In genomic region chr12:117100251-117100650, GRCh38 we compare ENCODE assay signal across 9 cellular contexts. TPM values are rescaled to one million over a fixed set of nuclear protein-coding genes. Genes with fewer than 3 reads are reported as not detected.
DNase-seq lines count a peak whose midpoint lies in the region; ATAC-seq and TF ChIP-seq lines count a peak whose summit lies in the region.
"Had no signal": no experiment of that assay in that cellular context is flagged by ENCODE, and none has a peak within 500 bp of the region (broad histone marks: within the 10 kb centered on the region; RNA-seq: fewer than 3 reads in every experiment).

No MANE protein-coding gene starts in this region.

- intact Hi-C loops in activated T-helper 2 cell treated with anti-CD3 and anti-CD28 coated beads, Interferon-gamma antibody, Interleukin-2, Interleukin-4, amounts not matched to agents 10 μg/mL and 5 μg/mL and 100 μg/mL, durations not matched to agents 14 hours and 24 hours and 36 hours (cut with micrococcal nuclease): loop anchor here (2.0 kb wide), 1 partner anchor 175 kb away; no protein-coding TSS in a partner anchor
- intact Hi-C loops in right lobe of liver (cut with DNase I): no loop called here

- H3K27me3 Mint-ChIP-seq in H9 (ENCODE audit: low read depth): peaks cover 54% of the 10 kb centered on the region
- peaks cover 21% of the 10 kb centered on the region for H3K27me3 Mint-ChIP-seq in activated T-helper 2 cell treated with anti-CD3 and anti-CD28 coated beads, Interferon-gamma antibody, Interleukin-2, Interleukin-4, amounts not matched to agents 10 μg/mL and 5 μg/mL and 100 μg/mL, durations not matched to agents 14 hours and 24 hours and 36 hours (ENCODE audit: low read depth)

- no peak overlapping the region for H3K4me2 ChIP-seq in H9 (ENCODE audit: insufficient read depth, insufficient read length, low read length)

- peaks cover 3% of the 10 kb centered on the region; the same call in 1 of the 2 replicates for H3K27me3 ChIP-seq in H9 (ENCODE audit: insufficient read depth, low read length)
- H3K27me3 ChIP-seq in right lobe of liver: peaks cover 0 to 3% of the 10 kb centered on the region in 2 donors

- H3K18ac ChIP-seq in H9 (ENCODE audit: insufficient read length, low read depth, low read length): no peak overlapping the region

- H3K4me1 Mint-ChIP-seq in H9: peaks cover 23 to 43% of the 10 kb centered on the region in 2 experiments
- peaks cover 21% of the 10 kb centered on the region for H3K4me1 Mint-ChIP-seq in activated T-helper 2 cell treated with anti-CD3 and anti-CD28 coated beads, Interferon-gamma antibody, Interleukin-2, Interleukin-4, amounts not matched to agents 10 μg/mL and 5 μg/mL and 100 μg/mL, durations not matched to agents 14 hours and 24 hours and 36 hours (ENCODE audit: low read depth)

- H4K5ac ChIP-seq in H9 (ENCODE audit: insufficient read length, low read depth, low read length): no peak overlapping the region

- no peak overlapping the region for H3T11ph ChIP-seq in H9 (ENCODE audit: low read length)

- ATAC-seq in right lobe of liver: peak in 3 of 4 donors; percentile 15 to 52 (median 27)
- ATAC-seq in GM18498 (IDR thresholded peaks at IDR 0.05; ENCODE audit: unreplicated experiment): no peak
- no peak for ATAC-seq in GM19467 (IDR thresholded peaks at IDR 0.05; ENCODE audit: unreplicated experiment)
- ATAC-seq in HG03378 (IDR thresholded peaks at IDR 0.05; ENCODE audit: unreplicated experiment): no peak

- no peak overlapping the region for H3K4ac ChIP-seq in H9 (ENCODE audit: low read depth, low read length)

- H3K9me3 Mint-ChIP-seq in H9: no peaks in the 10 kb centered on the region
- H3K9me3 Mint-ChIP-seq in activated T-helper 2 cell treated with anti-CD3 and anti-CD28 coated beads, Interferon-gamma antibody, Interleukin-2, Interleukin-4, amounts not matched to agents 10 μg/mL and 5 μg/mL and 100 μg/mL, durations not matched to agents 14 hours and 24 hours and 36 hours: no peaks in the 10 kb centered on the region

- no peak overlapping the region for H4K8ac ChIP-seq in H9 (replicated peaks; ENCODE audit: insufficient read length, low read depth, low read length)

- no peak overlapping the region for H3K14ac ChIP-seq in H9 (ENCODE audit: insufficient read depth, low read length)

- DNase-seq in CD1c-positive myeloid dendritic cell (ENCODE audit: extremely low spot score) (peak; percentile 33), H9 (no peak), right lobe of liver (peak in 1 of 3 donors; percentile 31), Kasumi-1 (lab: John Stamatoyannopoulos, UW) (no peak)
- no peak for DNase-seq in activated T-helper 2 cell treated with anti-CD3 and anti-CD28 coated beads, Interferon-gamma antibody, Interleukin-2, Interleukin-4, amounts not matched to agents 10 μg/mL and 5 μg/mL and 100 μg/mL, durations not matched to agents 14 hours and 24 hours and 36 hours (ENCODE audit: low spot score)
- DNase-seq: esophagus squamous epithelium had no signal

- no peak overlapping the region; the same call in 1 of the 2 replicates for H2BK15ac ChIP-seq in H9 (ENCODE audit: low read depth, low read length)

- H3K27ac Mint-ChIP-seq in H9: no peak overlapping the region
- no peak overlapping the region for H3K27ac Mint-ChIP-seq in activated T-helper 2 cell treated with anti-CD3 and anti-CD28 coated beads, Interferon-gamma antibody, Interleukin-2, Interleukin-4, amounts not matched to agents 10 μg/mL and 5 μg/mL and 100 μg/mL, durations not matched to agents 14 hours and 24 hours and 36 hours

- H3K79me2 ChIP-seq in H9 (ENCODE audit: insufficient read depth, low read length): no peaks in the 10 kb centered on the region

- H3K36me3 Mint-ChIP-seq in H9 (ENCODE audit: insufficient read depth in 1 of 3, low read depth in 3 of 3): no peaks in the 10 kb centered on the region; a peak in 1 of 7 replicates
- H3K36me3 Mint-ChIP-seq in activated T-helper 2 cell treated with anti-CD3 and anti-CD28 coated beads, Interferon-gamma antibody, Interleukin-2, Interleukin-4, amounts not matched to agents 10 μg/mL and 5 μg/mL and 100 μg/mL, durations not matched to agents 14 hours and 24 hours and 36 hours (ENCODE audit: low read depth): peaks cover 4% of the 10 kb centered on the region

- no peak overlapping the region for H2BK20ac ChIP-seq in H9 (ENCODE audit: low read depth, low read length, poor library complexity, severe bottlenecking)

- no peak overlapping the region for H2BK120ac ChIP-seq in H9 (ENCODE audit: low read depth, low read length, poor library complexity, severe bottlenecking)

- H2AFZ ChIP-seq in H9 (ENCODE audit: low read length): no peak overlapping the region

- no peaks in the 10 kb centered on the region for H3K79me1 ChIP-seq in H9 (ENCODE audit: insufficient read depth, low read depth, low read length, poor library complexity, severe bottlenecking)

- no peak overlapping the region for H3K4me3 ChIP-seq in right lobe of liver

- no CpG with 5 or more reads among the region's 5 CpGs for WGBS in H9 (ENCODE audit: extremely low coverage, insufficient read length, low lambda C conversion rate)
- WGBS in right lobe of liver (ENCODE audit: insufficient coverage, low coverage, low lambda C conversion rate, missing lambda C conversion rate): 0% methylated on average over 1 of the region's 5 CpGs

- no peak overlapping the region for H4K91ac ChIP-seq in H9 (ENCODE audit: insufficient read length, low read depth, low read length)

- no peak for TF ChIP-seq POLR2A in right lobe of liver (IDR thresholded peaks at IDR 0.05)

- H2AK5ac ChIP-seq in H9 (ENCODE audit: insufficient read length, low read length): no peak overlapping the region

- H4K20me1 ChIP-seq in H9 (ENCODE audit: control insufficient read depth, insufficient read depth, insufficient read length): no peaks in the 10 kb centered on the region

- peak overlapping the region; percentile 49 to 81; a peak in 3 of 5 replicates for H3K4me3 Mint-ChIP-seq in H9
- peak overlapping the region; percentile 13 for H3K4me3 Mint-ChIP-seq in activated T-helper 2 cell treated with anti-CD3 and anti-CD28 coated beads, Interferon-gamma antibody, Interleukin-2, Interleukin-4, amounts not matched to agents 10 μg/mL and 5 μg/mL and 100 μg/mL, durations not matched to agents 14 hours and 24 hours and 36 hours (ENCODE audit: low read depth)

- H3K4me1 ChIP-seq in H9 (ENCODE audit: insufficient read depth, low read length) (no peaks in the 10 kb centered on the region), right lobe of liver (peaks cover 0 to 15% (median 2%) of the 10 kb centered on the region in 4 donors)

- H3K9ac ChIP-seq in H9 (ENCODE audit: extremely low read depth, insufficient read length, low read length): no peak overlapping the region

- H2BK5ac ChIP-seq in H9 (ENCODE audit: insufficient read length, low read length): no peak overlapping the region

- peaks cover 9% of the 10 kb centered on the region for H3K23me2 ChIP-seq in H9 (ENCODE audit: insufficient read length, low read depth, low read length, poor library complexity, severe bottlenecking)

- H3K56ac ChIP-seq in H9 (ENCODE audit: insufficient read length, low read depth, low read length): no peak overlapping the region

- no peak overlapping the region for H3K27ac ChIP-seq in H9 (ENCODE audit: insufficient read length, low read depth, low read length)
- H3K27ac ChIP-seq in right lobe of liver: no peak overlapping the region
- H3K27ac ChIP-seq: esophagus squamous epithelium had no signal

- H3K9me3 ChIP-seq in H9 (ENCODE audit: control insufficient read depth, low read depth, low read length): no peaks in the 10 kb centered on the region
- H3K9me3 ChIP-seq in right lobe of liver: no peaks in the 10 kb centered on the region
- H3K9me3 ChIP-seq: esophagus squamous epithelium had no signal

- no peak overlapping the region for H3K23ac ChIP-seq in H9 (ENCODE audit: insufficient read length, low read depth, low read length)

- H3K36me3 ChIP-seq in right lobe of liver: no peaks in the 10 kb centered on the region
- H3K36me3 ChIP-seq: esophagus squamous epithelium had no signal

- H2BK12ac ChIP-seq in H9 (ENCODE audit: insufficient read length, low read depth, low read length): no peak overlapping the region

- TF ChIP-seq CTCF in H9 (conservative IDR thresholded peaks at IDR 0.05) (peak; percentile 44; the same call in 2 of the 3 replicates), right lobe of liver (IDR thresholded peaks at IDR 0.05) (peak in 3 of 4 donors; percentile 21 to 28 (median 23))

RNA-seq across cellular contexts. Expression of gene TESC, which starts 1.0 kb away (rescaled TPM):
- total RNA-seq in H9 (2021): 5.4 and 5.8 TPM in 2 replicates
- total RNA-seq in activated T-helper 2 cell treated with anti-CD3 and anti-CD28 coated beads, Interferon-gamma antibody, Interleukin-2, Interleukin-4, amounts not matched to agents 10 μg/mL and 5 μg/mL and 100 μg/mL, durations not matched to agents 14 hours and 24 hours and 36 hours: 72.5 and 73.5 TPM in 2 replicates
- 1 to 10 TPM; 1.3 to 3.9 (median 3.0) TPM for total RNA-seq in right lobe of liver

Comparison
In these comparisons a context has a peak if more than half of its experiments do, and no peak if none do; other contexts are left out.
1. ATAC-seq: peak in right lobe of liver (3 of 4); none in GM18498 (single experiment), GM19467 (single experiment) and HG03378 (single experiment).
2. RNA of gene TESC, which starts 1.0 kb away (total RNA-seq): 72.5 to 73.5 TPM in activated T-helper 2 cell treated with anti-CD3 and anti-CD28 coated beads, Interferon-gamma antibody, Interleukin-2, Interleukin-4, amounts not matched to agents 10 μg/mL and 5 μg/mL and 100 μg/mL, durations not matched to agents 14 hours and 24 hours and 36 hours; 5.4 to 5.8 TPM in H9 and 1.3 to 3.9 TPM in right lobe of liver; every median in the first group is over 10 times any median in the second.